In the genomic region with DNA sequence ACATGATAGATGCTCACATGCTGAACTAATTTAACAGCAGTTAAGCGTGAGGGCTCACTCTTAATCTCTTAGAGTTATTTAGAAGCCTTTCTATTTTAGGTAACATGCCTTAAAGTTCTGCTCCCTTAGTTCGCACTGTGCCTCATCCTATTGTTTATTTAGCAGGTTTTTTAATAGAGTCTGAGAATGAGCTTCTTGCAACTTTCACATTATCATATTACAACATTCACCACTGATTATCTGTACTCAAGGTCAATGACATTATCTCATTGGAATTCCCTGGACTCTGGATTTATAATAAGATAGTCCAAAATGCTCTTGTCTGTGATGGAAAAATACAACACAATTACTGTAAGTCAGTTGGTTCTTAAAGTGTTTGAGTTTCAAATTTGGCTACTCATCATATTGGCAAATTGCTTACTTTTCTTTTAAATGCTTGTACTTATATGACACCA, we compare ENCODE assay signal across 10 cellular contexts.
A peak's percentile ranks its signal among the peaks of the same experiment; 100 is the strongest.
DNase-seq lines count a peak whose midpoint lies in the region; ATAC-seq and FAIRE-seq lines count a peak whose summit lies in the region.
"Had no signal": no experiment of that assay in that cellular context is flagged by ENCODE, and none has a peak within 500 bp of the region (broad histone marks: within the 10 kb centered on the region; RNA-seq: fewer than 3 reads in every experiment).

No MANE protein-coding gene starts in this region.

- no peaks in the 10 kb centered on the region for H3K9me3 ChIP-seq in muscle layer of colon (ENCODE audit: low read length)
- H3K9me3 ChIP-seq: Caco-2 had no signal

- no peak overlapping the region for H3K4me3 ChIP-seq in muscle layer of colon (ENCODE audit: low read depth in 1 of 2, low read length in 2 of 2)

- peaks cover 42% of the 10 kb centered on the region for H3K4me1 ChIP-seq in muscle layer of colon (ENCODE audit: insufficient read depth, low read length)

- no peak overlapping the region for H3K9ac ChIP-seq in muscle layer of colon (ENCODE audit: low read length)

- peaks cover 8 to 19% of the 10 kb centered on the region in 2 donors for H3K9me3 Mint-ChIP-seq in activated naive CD4-positive, alpha-beta T cell treated with anti-CD3 and anti-CD28 coated beads, Interleukin-2, amount 50 U/mL, for 72 hours
- peaks cover 23% of the 10 kb centered on the region for H3K9me3 Mint-ChIP-seq in activated CD4-positive, alpha-beta T cell treated with anti-CD3 and anti-CD28 coated beads, Interleukin-2, amount 10 ng/mL, durations not matched to agents 24 days and 14 days

- H3K4me1 Mint-ChIP-seq in activated CD4-positive, alpha-beta T cell treated with anti-CD3 and anti-CD28 coated beads, Interleukin-2, amount 10 ng/mL, durations not matched to agents 24 days and 14 days = peaks cover 38% of the 10 kb centered on the region

- peaks cover 5 to 35% of the 10 kb centered on the region in 2 donors for H3K36me3 Mint-ChIP-seq in activated naive CD4-positive, alpha-beta T cell treated with anti-CD3 and anti-CD28 coated beads, Interleukin-2, amount 50 U/mL, for 72 hours
- H3K36me3 Mint-ChIP-seq in activated CD4-positive, alpha-beta T cell treated with anti-CD3 and anti-CD28 coated beads, Interleukin-2, amount 10 ng/mL, durations not matched to agents 24 days and 14 days (ENCODE audit: low read depth) = peaks cover 23% of the 10 kb centered on the region

- in situ Hi-C loops in ACHN (cut with HindIII; ENCODE audit: low pct_ligation_motif_present, low pct_unique_long_range_greater_than_20kb, low sequenced_read_pairs) = no loop called here

- intact Hi-C loops in activated CD4-positive, alpha-beta T cell treated with anti-CD3 and anti-CD28 coated beads, Interleukin-2, amount 10 ng/mL, durations not matched to agents 24 days and 14 days (cut with micrococcal nuclease) = loop anchor here (5.0 to 10.0 kb wide), 2 partner anchors 51 to 1019 kb away; no protein-coding TSS in a partner anchor

- peak overlapping the region in 1 of 2 donors; percentile 22 for H3K27ac Mint-ChIP-seq in activated naive CD4-positive, alpha-beta T cell treated with anti-CD3 and anti-CD28 coated beads, Interleukin-2, amount 50 U/mL, for 72 hours
- no peak overlapping the region for H3K27ac Mint-ChIP-seq in activated CD4-positive, alpha-beta T cell treated with anti-CD3 and anti-CD28 coated beads, Interleukin-2, amount 10 ng/mL, durations not matched to agents 24 days and 14 days

- no peak for ATAC-seq in activated naive CD4-positive, alpha-beta T cell treated with anti-CD3 and anti-CD28 coated beads, Interleukin-2, amount 50 U/mL, for 72 hours

- no peaks in the 10 kb centered on the region for H3K27me3 Mint-ChIP-seq in activated CD4-positive, alpha-beta T cell treated with anti-CD3 and anti-CD28 coated beads, Interleukin-2, amount 10 ng/mL, durations not matched to agents 24 days and 14 days

- no peaks in the 10 kb centered on the region for H3K36me3 ChIP-seq in muscle layer of colon (ENCODE audit: insufficient read depth, low read length)

- no peak for FAIRE-seq in HTR-8/SVneo (lab: Jason Lieb, UNC)

- no peaks in the 10 kb centered on the region for H3K27me3 ChIP-seq in muscle layer of colon (ENCODE audit: control insufficient read depth in 1 of 2, insufficient read depth in 2 of 2, low read length in 2 of 2)

- H3K4me3 Mint-ChIP-seq in activated CD4-positive, alpha-beta T cell treated with anti-CD3 and anti-CD28 coated beads, Interleukin-2, amount 10 ng/mL, durations not matched to agents 24 days and 14 days = no peak overlapping the region

- H3K27ac ChIP-seq in epithelial cell of prostate (peak overlapping the region; percentile 100), muscle layer of colon (ENCODE audit: low read depth, low read length) (peak overlapping the region; percentile 48)

- DNase-seq in ACHN (peak; percentile 65), NCI-H2196 treated with DMSO at 0.1 percent for 48 hours (lab: John Stamatoyannopoulos, UW; ENCODE audit: unreplicated experiment) (peak; percentile 19), epithelial cell of prostate (ENCODE audit: low read depth, low spot score) (peak; percentile 72), HTR-8/SVneo (ENCODE audit: insufficient read length, low spot score) (no peak), NAMALWA (ENCODE audit: low spot score) (no peak)
- no peak for DNase-seq in activated naive CD4-positive, alpha-beta T cell treated with anti-CD3 and anti-CD28 coated beads, Interleukin-2, amount 50 U/mL, for 72 hours (ENCODE audit: low spot score in 2 of 2)
- no peak for DNase-seq in activated CD4-positive, alpha-beta T cell treated with anti-CD3 and anti-CD28 coated beads, Interleukin-2, amount 10 ng/mL, durations not matched to agents 24 days and 14 days
- DNase-seq: Caco-2, OCI-M1 had no signal

Comparison
In these comparisons a context has a peak if more than half of its experiments do, and no peak if none do; other contexts are left out.
1. DNase-seq: peak in ACHN (single experiment), NCI-H2196 treated with DMSO at 0.1 percent for 48 hours (single experiment) and epithelial cell of prostate (single experiment); none in HTR-8/SVneo (single experiment), NAMALWA (single experiment), activated naive CD4-positive, alpha-beta T cell treated with anti-CD3 and anti-CD28 coated beads, Interleukin-2, amount 50 U/mL, for 72 hours (0 of 2) and activated CD4-positive, alpha-beta T cell treated with anti-CD3 and anti-CD28 coated beads, Interleukin-2, amount 10 ng/mL, durations not matched to agents 24 days and 14 days (single experiment).